In genomic region chr1:6734579-6735397, GRCh38 we compare ENCODE assay signal across 1 cellular context.
TF ChIP-seq lines count a peak whose summit lies in the region.

No MANE protein-coding gene starts in this region.

TF ChIP-seq in SK-N-SH treated with all-trans-retinoic acid at 6 μM for 48 hours, 23 proteins besides CTCF, POLR2A, EP300 and RAD21 (continued from another document):
- TF ChIP-seq TSHZ2 (CRISPR knock-in tag; IDR thresholded peaks at IDR 0.05) (no peak), SNAI2 (CRISPR knock-in tag; IDR thresholded peaks at IDR 0.05) (no peak), ZNF70 (CRISPR knock-in tag; IDR thresholded peaks at IDR 0.05) (no peak), ZNF8 (CRISPR knock-in tag; IDR thresholded peaks at IDR 0.05) (no peak), PPARA (CRISPR knock-in tag; IDR thresholded peaks at IDR 0.05; ENCODE audit: borderline replicate concordance) (no peak), ESRRG (CRISPR knock-in tag; IDR thresholded peaks at IDR 0.05) (no peak), ISL1 (CRISPR knock-in tag; IDR thresholded peaks at IDR 0.05) (no peak), ZFP3 (CRISPR knock-in tag; IDR thresholded peaks at IDR 0.05) (no peak), PATZ1 (CRISPR knock-in tag; IDR thresholded peaks at IDR 0.05; ENCODE audit: borderline replicate concordance) (no peak)
